1 cellular context compared by ENCODE assay signal in the genomic region with DNA sequence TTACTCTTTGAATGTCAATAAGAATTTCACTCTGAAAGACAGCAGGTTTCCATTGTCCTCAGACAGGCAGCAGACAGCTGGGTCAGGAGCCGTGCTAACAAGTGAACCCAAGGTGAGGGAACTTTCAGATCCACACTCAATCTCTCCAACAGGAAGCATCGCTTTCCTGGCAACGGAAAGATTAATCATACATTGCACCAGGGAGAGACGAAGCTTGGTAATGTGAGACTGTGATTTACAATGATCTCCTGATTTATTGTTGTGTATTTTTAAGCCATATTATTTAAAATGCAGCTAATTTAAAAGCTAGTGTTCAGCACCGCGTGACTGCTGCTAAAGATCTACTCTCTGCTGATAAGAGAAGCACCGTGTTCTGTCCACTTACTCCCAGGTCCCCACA.
A peak's percentile ranks its signal among the peaks of the same experiment; 100 is the strongest.
TF ChIP-seq lines count a peak whose summit lies in the region.

No MANE protein-coding gene starts in this region.

TF ChIP-seq in K562, 482 proteins besides CTCF, POLR2A, EP300 and RAD21:
- TF ChIP-seq ETV1 (tag; conservative IDR thresholded peaks at IDR 0.05; ENCODE audit: low read depth) (no peak; the same call in 1 of the 2 replicates), ARID3A (IDR thresholded peaks at IDR 0.05; ENCODE audit: borderline replicate concordance, low read depth, low read length) (no peak)
- TF ChIP-seq, protein P1, sequence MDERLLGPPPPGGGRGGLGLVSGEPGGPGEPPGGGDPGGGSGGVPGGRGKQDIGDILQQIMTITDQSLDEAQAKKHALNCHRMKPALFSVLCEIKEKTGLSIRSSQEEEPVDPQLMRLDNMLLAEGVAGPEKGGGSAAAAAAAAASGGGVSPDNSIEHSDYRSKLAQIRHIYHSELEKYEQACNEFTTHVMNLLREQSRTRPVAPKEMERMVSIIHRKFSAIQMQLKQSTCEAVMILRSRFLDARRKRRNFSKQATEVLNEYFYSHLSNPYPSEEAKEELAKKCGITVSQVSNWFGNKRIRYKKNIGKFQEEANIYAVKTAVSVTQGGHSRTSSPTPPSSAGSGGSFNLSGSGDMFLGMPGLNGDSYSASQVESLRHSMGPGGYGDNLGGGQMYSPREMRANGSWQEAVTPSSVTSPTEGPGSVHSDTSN (CRISPR knock-in tag; IDR thresholded peaks at IDR 0.05; ENCODE audit: low read depth) = no peak
- TF ChIP-seq, protein P1 (tag; conservative IDR thresholded peaks at IDR 0.05; ENCODE audit: low read depth) = peak; percentile 55; the same call in 1 of the 2 replicates
TF ChIP-seq in K562: peak in this region for 1.
